In the genomic region with DNA sequence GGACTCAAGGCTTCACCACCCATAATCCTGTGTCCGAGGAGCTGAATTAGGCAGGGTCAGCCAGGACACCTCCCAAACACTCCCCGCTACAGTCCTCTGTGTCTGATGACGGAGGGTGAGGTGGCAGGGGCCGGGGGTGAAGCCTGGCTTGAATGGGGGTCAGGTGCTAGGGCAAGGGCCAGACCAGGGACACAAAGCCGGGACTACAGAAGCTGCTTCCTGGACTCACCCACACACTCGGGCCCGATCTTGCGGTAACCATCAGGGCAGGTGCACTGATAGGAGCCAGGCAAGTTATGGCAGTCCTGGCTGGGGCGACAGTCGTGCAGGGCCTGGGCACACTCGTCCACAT, we compare ENCODE assay signal across 13 cellular contexts. TPM values are rescaled to one million over a fixed set of nuclear protein-coding genes. Genes with fewer than 3 reads are reported as not detected.
DNase-seq lines count a peak whose midpoint lies in the region; ATAC-seq, FAIRE-seq and TF ChIP-seq lines count a peak whose summit lies in the region.
"Had no signal": no experiment of that assay in that cellular context is flagged by ENCODE, and none has a peak within 500 bp of the region (broad histone marks: within the 10 kb centered on the region; RNA-seq: fewer than 3 reads in every experiment).

No MANE protein-coding gene starts in this region.

- H3K27ac Mint-ChIP-seq in activated T-cell treated with anti-CD3 and anti-CD28 coated beads, Interleukin-2, amount 50 U/mL, for 24 hours, result peak overlapping the region; percentile 47
- no peak overlapping the region for H3K27ac Mint-ChIP-seq in activated T-cell treated with anti-CD3 and anti-CD28 coated beads, Interleukin-2, amount 50 U/mL, for 72 hours
- no peak overlapping the region for H3K27ac Mint-ChIP-seq in activated B cell treated with CpG ODN at 0.5 μM for 24 hours
- H3K27ac Mint-ChIP-seq in stimulated activated naive B cell treated with anti-CD40 and anti-IgM and Interleukin-4, amounts not matched to agents 10 μg/mL and 1 μg/mL and 100 μg/mL, for 72 hours, result peak overlapping the region; percentile 70

- no peak overlapping the region for H3K4me3 Mint-ChIP-seq in activated T-cell treated with anti-CD3 and anti-CD28 coated beads, Interleukin-2, amount 50 U/mL, for 24 hours
- H3K4me3 Mint-ChIP-seq in activated T-cell treated with anti-CD3 and anti-CD28 coated beads, Interleukin-2, amount 50 U/mL, for 72 hours, result no peak overlapping the region
- peak overlapping the region; percentile 7 for H3K4me3 Mint-ChIP-seq in activated B cell treated with CpG ODN at 0.5 μM for 24 hours
- no peak overlapping the region for H3K4me3 Mint-ChIP-seq in stimulated activated naive B cell treated with anti-CD40 and anti-IgM and Interleukin-4, amounts not matched to agents 10 μg/mL and 1 μg/mL and 100 μg/mL, for 72 hours

- no peaks in the 10 kb centered on the region for H3K9me3 ChIP-seq in kidney (ENCODE audit: control insufficient read depth in 1 of 2, low read length in 2 of 2)
- H3K9me3 ChIP-seq: tibial nerve had no signal

- peaks cover 3 to 16% of the 10 kb centered on the region in 2 donors for H3K4me1 ChIP-seq in kidney (ENCODE audit: control insufficient read depth in 1 of 2, insufficient read depth in 1 of 2, low read depth in 1 of 2, low read length in 2 of 2)

- CTCF ChIA-PET in activated B cell treated with CpG ODN at 0.5 μM for 24 hours (lab: Charles Lee), result interaction anchor here (1.7 to 2.8 kb wide), 2 partner anchors 11 to 14 kb away, joined by 10 to 11 read pairs; partner anchors contain the start of gene MUS81

- H3K4me1 Mint-ChIP-seq in activated T-cell treated with anti-CD3 and anti-CD28 coated beads, Interleukin-2, amount 50 U/mL, for 24 hours (ENCODE audit: low read depth), result peaks cover 22% of the 10 kb centered on the region
- peaks cover 23% of the 10 kb centered on the region for H3K4me1 Mint-ChIP-seq in activated T-cell treated with anti-CD3 and anti-CD28 coated beads, Interleukin-2, amount 50 U/mL, for 72 hours (ENCODE audit: low read depth)
- peaks cover 20% of the 10 kb centered on the region for H3K4me1 Mint-ChIP-seq in activated B cell treated with CpG ODN at 0.5 μM for 24 hours
- peaks cover 24 to 28% of the 10 kb centered on the region in 2 donors for H3K4me1 Mint-ChIP-seq in stimulated activated naive B cell treated with anti-CD40 and anti-IgM and Interleukin-4, amounts not matched to agents 10 μg/mL and 1 μg/mL and 100 μg/mL, for 72 hours

- no peaks in the 10 kb centered on the region for H3K27me3 Mint-ChIP-seq in activated T-cell treated with anti-CD3 and anti-CD28 coated beads, Interleukin-2, amount 50 U/mL, for 24 hours
- no peaks in the 10 kb centered on the region for H3K27me3 Mint-ChIP-seq in activated T-cell treated with anti-CD3 and anti-CD28 coated beads, Interleukin-2, amount 50 U/mL, for 72 hours (ENCODE audit: low read depth)
- H3K27me3 Mint-ChIP-seq in activated B cell treated with CpG ODN at 0.5 μM for 24 hours, result peaks cover 5% of the 10 kb centered on the region
- peaks cover 0 to 8% of the 10 kb centered on the region in 2 donors for H3K27me3 Mint-ChIP-seq in stimulated activated naive B cell treated with anti-CD40 and anti-IgM and Interleukin-4, amounts not matched to agents 10 μg/mL and 1 μg/mL and 100 μg/mL, for 72 hours

- DNase-seq in activated T-cell treated with anti-CD3 and anti-CD28 coated beads, Interleukin-2, amount 50 U/mL, for 24 hours, result no peak
- no peak for DNase-seq in activated T-cell treated with anti-CD3 and anti-CD28 coated beads, Interleukin-2, amount 50 U/mL, for 72 hours
- DNase-seq in activated B cell treated with CpG ODN at 0.5 μM for 24 hours, result no peak
- peak; percentile 73 for DNase-seq in kidney
- DNase-seq in stimulated activated naive B cell treated with anti-CD40 and anti-IgM and Interleukin-4, amounts not matched to agents 10 μg/mL and 1 μg/mL and 100 μg/mL, for 72 hours, result no peak
- DNase-seq in RKO (ENCODE audit: low spot score), result no peak
- DNase-seq in NCI-H510A treated with DMSO at 0.1 percent for 48 hours (lab: John Stamatoyannopoulos, UW), result no peak
- DNase-seq: DMS79 treated with DMSO at 0.1 percent for 48 hours; effector memory CD4-positive, alpha-beta T cell; NCI-H2029 had no signal

- TF ChIP-seq CTCF in activated B cell treated with CpG ODN at 0.5 μM for 24 hours (IDR thresholded peaks at IDR 0.05) (no peak), kidney (IDR thresholded peaks at IDR 0.05; ENCODE audit: borderline replicate concordance, extremely low read depth, insufficient read depth) (no peak)

- H3K9me3 Mint-ChIP-seq in activated T-cell treated with anti-CD3 and anti-CD28 coated beads, Interleukin-2, amount 50 U/mL, for 24 hours, result no peaks in the 10 kb centered on the region
- no peaks in the 10 kb centered on the region for H3K9me3 Mint-ChIP-seq in activated T-cell treated with anti-CD3 and anti-CD28 coated beads, Interleukin-2, amount 50 U/mL, for 72 hours
- no peaks in the 10 kb centered on the region for H3K9me3 Mint-ChIP-seq in activated B cell treated with CpG ODN at 0.5 μM for 24 hours
- H3K9me3 Mint-ChIP-seq in stimulated activated naive B cell treated with anti-CD40 and anti-IgM and Interleukin-4, amounts not matched to agents 10 μg/mL and 1 μg/mL and 100 μg/mL, for 72 hours, result no peaks in the 10 kb centered on the region

- H3K36me3 Mint-ChIP-seq in activated T-cell treated with anti-CD3 and anti-CD28 coated beads, Interleukin-2, amount 50 U/mL, for 24 hours (ENCODE audit: low read depth), result peaks cover 28% of the 10 kb centered on the region
- peaks cover 0 to 4% of the 10 kb centered on the region in 2 donors for H3K36me3 Mint-ChIP-seq in activated T-cell treated with anti-CD3 and anti-CD28 coated beads, Interleukin-2, amount 50 U/mL, for 72 hours (ENCODE audit: insufficient read depth in 2 of 2)
- peaks cover 18% of the 10 kb centered on the region for H3K36me3 Mint-ChIP-seq in activated B cell treated with CpG ODN at 0.5 μM for 24 hours (ENCODE audit: low read depth)
- H3K36me3 Mint-ChIP-seq in stimulated activated naive B cell treated with anti-CD40 and anti-IgM and Interleukin-4, amounts not matched to agents 10 μg/mL and 1 μg/mL and 100 μg/mL, for 72 hours, result peaks cover 19 to 29% of the 10 kb centered on the region in 2 donors

- intact Hi-C loops in activated B cell treated with CpG ODN at 0.5 μM for 24 hours (cut with micrococcal nuclease) (no loop called here), kidney (cut with DNase I) (no loop called here)

- H3K27ac ChIP-seq in kidney (ENCODE audit: low read depth in 2 of 2, low read length in 2 of 2), result no peak overlapping the region

- no peak for FAIRE-seq in kidney (lab: Jason Lieb, UNC)
- FAIRE-seq: frontal cortex had no signal

- H3K36me3 ChIP-seq in kidney (ENCODE audit: control insufficient read depth in 1 of 2, insufficient read depth in 2 of 2, low read length in 2 of 2), result peaks cover 5 to 19% of the 10 kb centered on the region in 2 donors

- POLR2A ChIA-PET in activated B cell treated with CpG ODN at 0.5 μM for 24 hours (lab: Charles Lee), result interaction anchor here (1.4 to 5.2 kb wide), 5 partner anchors 11 to 37 kb away, joined by 3 to 113 read pairs (median 6); partner anchors contain the start of genes CCDC85B, CFL1 and MUS81

- no peak for ATAC-seq in activated T-cell treated with anti-CD3 and anti-CD28 coated beads, Interleukin-2, amount 50 U/mL, for 72 hours (replicated peaks in 1 of 2)
- ATAC-seq in activated B cell treated with CpG ODN at 0.5 μM for 24 hours (ENCODE audit: low read depth), result no peak
- no peak for ATAC-seq in stimulated activated naive B cell treated with anti-CD40 and anti-IgM and Interleukin-4, amounts not matched to agents 10 μg/mL and 1 μg/mL and 100 μg/mL, for 72 hours (replicated peaks)
- ATAC-seq in HG03354 (IDR thresholded peaks at IDR 0.05; ENCODE audit: poor library complexity, severe bottlenecking, unreplicated experiment), result no peak

- peak overlapping the region in 1 of 2 donors; percentile 20 for H3K4me3 ChIP-seq in kidney (ENCODE audit: low read length in 2 of 2)
- H3K4me3 ChIP-seq: tibial nerve had no signal

- peak overlapping the region in 1 of 2 donors; percentile 1 for H3K9ac ChIP-seq in kidney (ENCODE audit: low read length in 2 of 2)

RNA-seq across cellular contexts. Expression of gene EFEMP2, which starts 2.3 kb away (rescaled TPM):
- total RNA-seq in activated T-cell treated with anti-CD3 and anti-CD28 coated beads, Interleukin-2, amount 50 U/mL, for 72 hours, result 10 to 100 TPM; 22.4 to 26.0 TPM
- total RNA-seq in activated B cell treated with CpG ODN at 0.5 μM for 24 hours (3.8 and 6.3 TPM in 2 replicates), kidney (64.2 TPM)
- polyA plus RNA-seq in kidney (ENCODE audit: insufficient read depth, low read depth, low replicate concordance), result 60.0 TPM

RNA-seq across cellular contexts. Expression of gene CTSW, which starts 9.4 kb away (rescaled TPM):
- total RNA-seq in activated T-cell treated with anti-CD3 and anti-CD28 coated beads, Interleukin-2, amount 50 U/mL, for 72 hours, result 10 to 100 TPM; 16.8 to 27.8 TPM
- total RNA-seq in activated B cell treated with CpG ODN at 0.5 μM for 24 hours (0.59 and 0.93 TPM in 2 replicates), kidney (3.9 TPM)
- 1.3 TPM for polyA plus RNA-seq in kidney (ENCODE audit: insufficient read depth, low read depth, low replicate concordance)
- total RNA-seq: frontal cortex had no signal

RNA-seq across cellular contexts. Expression of gene MUS81, which starts 10.1 kb away (rescaled TPM):
- 10 to 100 TPM; 80.6 to 94.8 TPM for total RNA-seq in activated T-cell treated with anti-CD3 and anti-CD28 coated beads, Interleukin-2, amount 50 U/mL, for 72 hours
- total RNA-seq in activated B cell treated with CpG ODN at 0.5 μM for 24 hours (73.8 and 83.1 TPM in 2 replicates), kidney (54.9 TPM)
- polyA plus RNA-seq in kidney (ENCODE audit: insufficient read depth, low read depth, low replicate concordance), result 31.2 TPM

RNA-seq across cellular contexts. Expression of gene CFL1, which starts 12.3 kb away (rescaled TPM):
- 100 to 1,000 TPM; 477 to 512 TPM for total RNA-seq in activated T-cell treated with anti-CD3 and anti-CD28 coated beads, Interleukin-2, amount 50 U/mL, for 72 hours
- total RNA-seq in activated B cell treated with CpG ODN at 0.5 μM for 24 hours, result 1,079 and 1,089 TPM in 2 replicates
- total RNA-seq in kidney, result 705 TPM
- 846 TPM for polyA plus RNA-seq in kidney (ENCODE audit: insufficient read depth, low read depth, low replicate concordance)

RNA-seq across cellular contexts. Expression of gene FIBP, which starts 18.0 kb away (rescaled TPM):
- total RNA-seq in activated T-cell treated with anti-CD3 and anti-CD28 coated beads, Interleukin-2, amount 50 U/mL, for 72 hours, result 10 to 100 TPM; 86.4 to 91.9 TPM
- 74.5 and 76.5 TPM in 2 replicates for total RNA-seq in activated B cell treated with CpG ODN at 0.5 μM for 24 hours
- 58.0 TPM for total RNA-seq in kidney
- 105 TPM for polyA plus RNA-seq in kidney (ENCODE audit: insufficient read depth, low read depth, low replicate concordance)

Comparison
In these comparisons a context has a peak if more than half of its experiments do, and no peak if none do; other contexts are left out.
1. H3K27ac Mint-ChIP-seq: peak in activated T-cell treated with anti-CD3 and anti-CD28 coated beads, Interleukin-2, amount 50 U/mL, for 24 hours (single experiment) and stimulated activated naive B cell treated with anti-CD40 and anti-IgM and Interleukin-4, amounts not matched to agents 10 μg/mL and 1 μg/mL and 100 μg/mL, for 72 hours (single experiment); none in activated T-cell treated with anti-CD3 and anti-CD28 coated beads, Interleukin-2, amount 50 U/mL, for 72 hours (single experiment) and activated B cell treated with CpG ODN at 0.5 μM for 24 hours (single experiment).